In genomic region chr1:82819234-82819633, GRCh38 we compare ENCODE assay signal across 11 cellular contexts.
DNase-seq lines count a peak whose midpoint lies in the region; ATAC-seq and TF ChIP-seq lines count a peak whose summit lies in the region.
"Had no signal": no experiment of that assay in that cellular context is flagged by ENCODE, and none has a peak within 500 bp of the region (broad histone marks: within the 10 kb centered on the region; RNA-seq: fewer than 3 reads in every experiment).

No MANE protein-coding gene starts in this region.

- H3K36me3 ChIP-seq in RWPE2 (ENCODE audit: low read depth) (no peaks in the 10 kb centered on the region), skeletal muscle satellite cell (ENCODE audit: insufficient read depth, low read length) (no peaks in the 10 kb centered on the region)

- H3K9me3 ChIP-seq in RWPE2 (ENCODE audit: severe bottlenecking) = no peaks in the 10 kb centered on the region
- H3K9me3 ChIP-seq in skeletal muscle satellite cell (replicated peaks; ENCODE audit: low read length) = no peaks in the 10 kb centered on the region

- no peak for TF ChIP-seq CTCF in RWPE2 (IDR thresholded peaks at IDR 0.05; ENCODE audit: poor library complexity, severe bottlenecking)
- TF ChIP-seq CTCF in osteocyte (IDR thresholded peaks at IDR 0.05) = no peak

- H3K27me3 Mint-ChIP-seq in activated naive CD4-positive, alpha-beta T cell treated with anti-CD3 and anti-CD28 coated beads for 36 hours (ENCODE audit: low read depth) = no peaks in the 10 kb centered on the region
- H3K27me3 Mint-ChIP-seq in activated naive CD4-positive, alpha-beta T cell treated with anti-CD3 and anti-CD28 coated beads, Interleukin-2, amount 10 ng/mL, durations not matched to agents 7 days and 5 days = no peaks in the 10 kb centered on the region
- no peaks in the 10 kb centered on the region for H3K27me3 Mint-ChIP-seq in osteocyte (ENCODE audit: unreplicated experiment)

- ATAC-seq in HG02623 (IDR thresholded peaks at IDR 0.05; ENCODE audit: unreplicated experiment) (peak; percentile 47), RWPE2 (ENCODE audit: low read depth) (peak; percentile 42; the same call in 1 of the 3 replicates), esophagus mucosa (no peak), GM19397 (IDR thresholded peaks at IDR 0.05; ENCODE audit: unreplicated experiment) (no peak)

- DNase-seq in activated naive CD4-positive, alpha-beta T cell treated with anti-CD3 and anti-CD28 coated beads for 36 hours = no peak
- DNase-seq in activated naive CD4-positive, alpha-beta T cell treated with anti-CD3 and anti-CD28 coated beads, Interleukin-2, amount 10 ng/mL, durations not matched to agents 7 days and 5 days = no peak
- DNase-seq in RWPE2 (ENCODE audit: low spot score) (no peak), osteocyte (ENCODE audit: extremely low spot score, unreplicated experiment) (no peak)
- DNase-seq: dermis blood vessel endothelial cell, T1000 had no signal

- no peak overlapping the region for H3K27ac ChIP-seq in RWPE2 (ENCODE audit: poor library complexity, severe bottlenecking)

- H3K4me1 ChIP-seq in RWPE2 (ENCODE audit: insufficient read depth, poor library complexity, severe bottlenecking) = no peaks in the 10 kb centered on the region
- no peaks in the 10 kb centered on the region for H3K4me1 ChIP-seq in skeletal muscle satellite cell (ENCODE audit: control insufficient read depth, insufficient read depth, low read length)

- no peak overlapping the region for H3K27ac Mint-ChIP-seq in activated naive CD4-positive, alpha-beta T cell treated with anti-CD3 and anti-CD28 coated beads for 36 hours
- no peak overlapping the region for H3K27ac Mint-ChIP-seq in activated naive CD4-positive, alpha-beta T cell treated with anti-CD3 and anti-CD28 coated beads, Interleukin-2, amount 10 ng/mL, durations not matched to agents 7 days and 5 days
- H3K27ac Mint-ChIP-seq in osteocyte (ENCODE audit: unreplicated experiment) = no peak overlapping the region
- H3K27ac Mint-ChIP-seq: activated T-helper 1 cell treated with anti-CD3 and anti-CD28 coated beads, Interleukin-12 subunit alpha, Interleukin-12 subunit beta, Interleukin-2, Interleukin-4 antibody, amounts not matched to agents 30 ng/mL and 10 ng/mL and 1 ng/mL, durations not matched to agents 14 hours and 24 hours and 36 hours had no signal

- CTCF ChIA-PET in activated naive CD4-positive, alpha-beta T cell treated with anti-CD3 and anti-CD28 coated beads for 36 hours (lab: Charles Lee) = interaction anchor here (0.6 kb wide), 1 partner anchor 1037 kb away, joined by 3 read pairs; no protein-coding TSS in a partner anchor
- CTCF ChIA-PET in activated naive CD4-positive, alpha-beta T cell treated with anti-CD3 and anti-CD28 coated beads, Interleukin-2, amount 10 ng/mL, durations not matched to agents 7 days and 5 days (lab: Charles Lee) = no interaction called here

- peak overlapping the region; percentile 24 for H3K4me2 ChIP-seq in skeletal muscle satellite cell (ENCODE audit: low read length)

- H3K4me3 Mint-ChIP-seq in activated naive CD4-positive, alpha-beta T cell treated with anti-CD3 and anti-CD28 coated beads for 36 hours = peak overlapping the region; percentile 13
- no peak overlapping the region for H3K4me3 Mint-ChIP-seq in activated naive CD4-positive, alpha-beta T cell treated with anti-CD3 and anti-CD28 coated beads, Interleukin-2, amount 10 ng/mL, durations not matched to agents 7 days and 5 days
- no peak overlapping the region for H3K4me3 Mint-ChIP-seq in osteocyte (ENCODE audit: unreplicated experiment)
- H3K4me3 Mint-ChIP-seq: activated T-helper 1 cell treated with anti-CD3 and anti-CD28 coated beads, Interleukin-12 subunit alpha, Interleukin-12 subunit beta, Interleukin-2, Interleukin-4 antibody, amounts not matched to agents 30 ng/mL and 10 ng/mL and 1 ng/mL, durations not matched to agents 14 hours and 24 hours and 36 hours had no signal

- H3K4me1 Mint-ChIP-seq in activated naive CD4-positive, alpha-beta T cell treated with anti-CD3 and anti-CD28 coated beads for 36 hours (ENCODE audit: low read depth) = peaks cover 11% of the 10 kb centered on the region
- H3K4me1 Mint-ChIP-seq in activated naive CD4-positive, alpha-beta T cell treated with anti-CD3 and anti-CD28 coated beads, Interleukin-2, amount 10 ng/mL, durations not matched to agents 7 days and 5 days = peaks cover 11% of the 10 kb centered on the region
- H3K4me1 Mint-ChIP-seq in osteocyte (ENCODE audit: unreplicated experiment) = peaks cover 19% of the 10 kb centered on the region

- no peaks in the 10 kb centered on the region for H3K36me3 Mint-ChIP-seq in activated naive CD4-positive, alpha-beta T cell treated with anti-CD3 and anti-CD28 coated beads for 36 hours (ENCODE audit: low read depth)
- no peaks in the 10 kb centered on the region for H3K36me3 Mint-ChIP-seq in activated naive CD4-positive, alpha-beta T cell treated with anti-CD3 and anti-CD28 coated beads, Interleukin-2, amount 10 ng/mL, durations not matched to agents 7 days and 5 days
- H3K36me3 Mint-ChIP-seq in osteocyte (ENCODE audit: unreplicated experiment) = no peaks in the 10 kb centered on the region

- no peaks in the 10 kb centered on the region for H3K27me3 ChIP-seq in RWPE2 (ENCODE audit: insufficient read depth, poor library complexity, severe bottlenecking)
- no peaks in the 10 kb centered on the region for H3K27me3 ChIP-seq in skeletal muscle satellite cell (ENCODE audit: control insufficient read depth, insufficient read depth, low read length)

- no peak overlapping the region for H3K4me3 ChIP-seq in RWPE2 (ENCODE audit: severe bottlenecking)
- H3K4me3 ChIP-seq in skeletal muscle satellite cell (ENCODE audit: low read length) = no peak overlapping the region

- no peak overlapping the region for H3K9ac ChIP-seq in skeletal muscle satellite cell (ENCODE audit: low read depth, low read length)

- intact Hi-C loops in activated naive CD4-positive, alpha-beta T cell treated with anti-CD3 and anti-CD28 coated beads for 36 hours (cut with micrococcal nuclease) = no loop called here

- no peaks in the 10 kb centered on the region for H3K9me3 Mint-ChIP-seq in activated naive CD4-positive, alpha-beta T cell treated with anti-CD3 and anti-CD28 coated beads for 36 hours
- no peaks in the 10 kb centered on the region for H3K9me3 Mint-ChIP-seq in activated naive CD4-positive, alpha-beta T cell treated with anti-CD3 and anti-CD28 coated beads, Interleukin-2, amount 10 ng/mL, durations not matched to agents 7 days and 5 days
- peaks cover 13% of the 10 kb centered on the region for H3K9me3 Mint-ChIP-seq in osteocyte (ENCODE audit: unreplicated experiment)
- H3K9me3 Mint-ChIP-seq: activated T-helper 1 cell treated with anti-CD3 and anti-CD28 coated beads, Interleukin-12 subunit alpha, Interleukin-12 subunit beta, Interleukin-2, Interleukin-4 antibody, amounts not matched to agents 30 ng/mL and 10 ng/mL and 1 ng/mL, durations not matched to agents 14 hours and 24 hours and 36 hours had no signal

Comparison
In these comparisons a context has a peak if more than half of its experiments do, and no peak if none do; other contexts are left out.
1. ATAC-seq: peak in HG02623 (single experiment) and RWPE2 (single experiment); none in esophagus mucosa (single experiment) and GM19397 (single experiment).